Comparison of ENCODE assay signal across 10 cellular contexts in the genomic region with DNA sequence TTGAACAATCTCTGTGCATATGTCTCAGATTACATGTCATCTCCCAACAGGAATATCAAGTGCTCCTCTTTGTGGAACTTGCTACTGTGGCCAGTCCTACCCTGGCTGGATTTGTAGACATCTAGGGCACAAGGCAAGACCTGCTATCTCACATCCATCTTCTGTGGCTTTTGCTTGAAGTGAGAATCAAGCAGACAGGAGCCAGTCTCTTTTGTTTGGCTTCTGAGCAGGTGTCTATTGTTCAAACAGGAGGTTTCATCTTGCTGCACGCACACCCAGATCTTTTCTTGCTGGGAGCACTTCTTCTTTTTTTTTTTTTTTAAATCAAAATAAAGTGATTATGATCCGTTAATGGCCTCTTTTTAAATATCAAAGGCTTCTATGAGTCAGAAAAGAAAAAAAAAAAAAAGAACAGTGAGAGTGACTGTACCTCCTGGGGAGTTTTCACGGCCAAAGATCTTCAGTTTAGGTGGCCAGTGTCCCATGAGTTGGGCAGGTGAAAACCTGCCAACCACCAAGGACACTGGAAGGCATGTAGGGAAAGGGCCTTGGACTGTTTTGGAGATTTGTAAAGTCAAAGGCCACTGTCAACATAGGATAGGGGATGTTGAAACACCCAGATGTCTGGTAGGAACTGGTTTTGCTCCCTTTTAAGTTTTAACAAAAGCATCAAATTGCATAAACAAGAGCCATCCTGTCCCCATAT.
DNase-seq lines count a peak whose midpoint lies in the region; ATAC-seq, FAIRE-seq and TF ChIP-seq lines count a peak whose summit lies in the region.
"Had no signal": no experiment of that assay in that cellular context is flagged by ENCODE, and none has a peak within 500 bp of the region (broad histone marks: within the 10 kb centered on the region; RNA-seq: fewer than 3 reads in every experiment).

No MANE protein-coding gene starts in this region.

- peak; percentile 62 for FAIRE-seq in GM12891 (lab: Jason Lieb, UNC)

- POLR2A ChIA-PET in naive thymus-derived CD4-positive, alpha-beta T cell (lab: Charles Lee), result interaction anchor here (0.7 to 1.8 kb wide), 4 partner anchors 19 to 220 kb away, joined by 3 to 6 read pairs (median 4); no protein-coding TSS in a partner anchor

- H3K9me3 Mint-ChIP-seq in activated naive CD8-positive, alpha-beta T cell treated with anti-CD3 and anti-CD28 coated beads for 36 hours, result peaks cover 3% of the 10 kb centered on the region
- no peaks in the 10 kb centered on the region for H3K9me3 Mint-ChIP-seq in naive thymus-derived CD4-positive, alpha-beta T cell

- peaks cover 58% of the 10 kb centered on the region for H3K4me1 Mint-ChIP-seq in activated naive CD8-positive, alpha-beta T cell treated with anti-CD3 and anti-CD28 coated beads for 36 hours
- H3K4me1 Mint-ChIP-seq in naive thymus-derived CD4-positive, alpha-beta T cell, result peaks cover 35 to 89% (median 74%) of the 10 kb centered on the region in 7 donors

- intact Hi-C loops in naive thymus-derived CD4-positive, alpha-beta T cell (cut with micrococcal nuclease), result loop anchor here (1.0 to 5.0 kb wide), 12 partner anchors 8 to 290 kb away; no protein-coding TSS in a partner anchor

- H3K36me3 Mint-ChIP-seq in activated naive CD8-positive, alpha-beta T cell treated with anti-CD3 and anti-CD28 coated beads for 36 hours, result peaks cover 85% of the 10 kb centered on the region
- H3K36me3 Mint-ChIP-seq in naive thymus-derived CD4-positive, alpha-beta T cell, result peaks cover 16 to 81% (median 77%) of the 10 kb centered on the region in 5 donors

- H3K4me3 ChIP-seq in naive thymus-derived CD4-positive, alpha-beta T cell (ENCODE audit: low read length), result no peak overlapping the region

- H3K9me3 ChIP-seq in naive thymus-derived CD4-positive, alpha-beta T cell (ENCODE audit: control insufficient read depth in 2 of 3, low read length in 3 of 3), result no peaks in the 10 kb centered on the region

- no peaks in the 10 kb centered on the region for H3K27me3 Mint-ChIP-seq in activated naive CD8-positive, alpha-beta T cell treated with anti-CD3 and anti-CD28 coated beads for 36 hours
- H3K27me3 Mint-ChIP-seq in naive thymus-derived CD4-positive, alpha-beta T cell, result no peaks in the 10 kb centered on the region

- peaks cover 31 to 56% (median 45%) of the 10 kb centered on the region in 3 experiments for H3K36me3 ChIP-seq in naive thymus-derived CD4-positive, alpha-beta T cell (ENCODE audit: control insufficient read depth in 2 of 3, insufficient read depth in 3 of 3, low read length in 3 of 3)

- TF ChIP-seq POLR2A in GM12891 (IDR thresholded peaks at IDR 0.05; ENCODE audit: low read depth, low read length), result no peak

- H3K27ac Mint-ChIP-seq in activated naive CD8-positive, alpha-beta T cell treated with anti-CD3 and anti-CD28 coated beads for 36 hours, result peak overlapping the region; percentile 79
- peak overlapping the region; percentile 79 to 98 (median 92) for H3K27ac Mint-ChIP-seq in naive thymus-derived CD4-positive, alpha-beta T cell

- peak overlapping the region; percentile 47 for H3K27ac ChIP-seq in naive thymus-derived CD4-positive, alpha-beta T cell (ENCODE audit: low read depth, low read length)
- H3K27ac ChIP-seq: brain microvascular endothelial cell had no signal

- DNase-seq in GM12891 (ENCODE audit: insufficient read length, low spot score) (no peak), NCI-H146 treated with DMSO at 0.1 percent for 48 hours (lab: John Stamatoyannopoulos, UW; ENCODE audit: unreplicated experiment) (peak; percentile 5), SIG-M5 (lab: John Stamatoyannopoulos, UW) (no peak), NCI-H2171 (lab: John Stamatoyannopoulos, UW) (no peak), Ammon's horn (ENCODE audit: low spot score) (no peak)
- no peak for DNase-seq in activated naive CD8-positive, alpha-beta T cell treated with anti-CD3 and anti-CD28 coated beads for 36 hours
- DNase-seq in naive thymus-derived CD4-positive, alpha-beta T cell, result peak in 7 of 9 donors; percentile 58 to 81 (median 70)
- DNase-seq: brain microvascular endothelial cell, NCI-H2081 treated with DMSO at 0.1 percent for 48 hours, occipital lobe had no signal

- peak; percentile 78 for ATAC-seq in naive thymus-derived CD4-positive, alpha-beta T cell

- no peak overlapping the region for H3K4me3 Mint-ChIP-seq in activated naive CD8-positive, alpha-beta T cell treated with anti-CD3 and anti-CD28 coated beads for 36 hours
- peak overlapping the region; percentile 24 to 74 (median 68) for H3K4me3 Mint-ChIP-seq in naive thymus-derived CD4-positive, alpha-beta T cell

- peaks cover 40 to 41% of the 10 kb centered on the region in 2 donors for H3K4me1 ChIP-seq in naive thymus-derived CD4-positive, alpha-beta T cell (ENCODE audit: control insufficient read depth in 2 of 2, insufficient read depth in 2 of 2, low read length in 2 of 2)

- CTCF ChIA-PET in naive thymus-derived CD4-positive, alpha-beta T cell (lab: Charles Lee), result interaction anchor here (1.4 to 2.0 kb wide), 2 partner anchors 13 to 76 kb away, joined by 3 to 4 read pairs; no protein-coding TSS in a partner anchor

- H3K27me3 ChIP-seq in naive thymus-derived CD4-positive, alpha-beta T cell (ENCODE audit: control insufficient read depth in 2 of 2, insufficient read depth in 2 of 2, low read length in 2 of 2), result no peaks in the 10 kb centered on the region
- H3K27me3 ChIP-seq: brain microvascular endothelial cell had no signal

TF ChIP-seq in GM12891, 5 proteins besides CTCF, POLR2A, EP300 and RAD21:
- TF ChIP-seq PAX5 (IDR thresholded peaks at IDR 0.05; ENCODE audit: insufficient read depth, low read length, severe bottlenecking) (no peak), POU2F2 (IDR thresholded peaks at IDR 0.05; ENCODE audit: low read depth, low read length) (no peak), TAF1 (IDR thresholded peaks at IDR 0.05; ENCODE audit: low read depth, low read length) (no peak), POLR2AphosphoS5 (IDR thresholded peaks at IDR 0.05; ENCODE audit: low read depth, low read length) (no peak), SPI1 (IDR thresholded peaks at IDR 0.05; ENCODE audit: low read depth, low read length) (peak; percentile 57)
TF ChIP-seq in GM12891: peak in this region for 1.

Comparison
In these comparisons a context has a peak if more than half of its experiments do, and no peak if none do; other contexts are left out.
1. DNase-seq: peak in NCI-H146 treated with DMSO at 0.1 percent for 48 hours (single experiment) and naive thymus-derived CD4-positive, alpha-beta T cell (7 of 9); none in GM12891 (single experiment), activated naive CD8-positive, alpha-beta T cell treated with anti-CD3 and anti-CD28 coated beads for 36 hours (single experiment), SIG-M5 (single experiment), NCI-H2171 (single experiment) and Ammon's horn (single experiment).